ENCODE assay signal across 6 cellular contexts in genomic region chr2:110644357-110644756, GRCh38.
"Had no signal": no experiment of that assay in that cellular context is flagged by ENCODE, and none has a peak within 500 bp of the region (broad histone marks: within the 10 kb centered on the region; RNA-seq: fewer than 3 reads in every experiment).

No MANE protein-coding gene starts in this region.

- DNase-seq: IMR-90, KBM-7, KG1 had no signal

- H3K27ac Mint-ChIP-seq: IgD-negative memory B cell had no signal

- H3K27me3 Mint-ChIP-seq: IgD-negative memory B cell had no signal

- H3K4me1 Mint-ChIP-seq: IgD-negative memory B cell had no signal

- H3K4me3 ChIP-seq: K562 had no signal

- H3K36me3 Mint-ChIP-seq: IgD-negative memory B cell had no signal

- H3K9me3 Mint-ChIP-seq: IgD-negative memory B cell had no signal

- H3K27ac ChIP-seq: KMS-11 had no signal

- H3K4me3 Mint-ChIP-seq: IgD-negative memory B cell had no signal
